Comparison of ENCODE assay signal across 19 cellular contexts in the genomic region with DNA sequence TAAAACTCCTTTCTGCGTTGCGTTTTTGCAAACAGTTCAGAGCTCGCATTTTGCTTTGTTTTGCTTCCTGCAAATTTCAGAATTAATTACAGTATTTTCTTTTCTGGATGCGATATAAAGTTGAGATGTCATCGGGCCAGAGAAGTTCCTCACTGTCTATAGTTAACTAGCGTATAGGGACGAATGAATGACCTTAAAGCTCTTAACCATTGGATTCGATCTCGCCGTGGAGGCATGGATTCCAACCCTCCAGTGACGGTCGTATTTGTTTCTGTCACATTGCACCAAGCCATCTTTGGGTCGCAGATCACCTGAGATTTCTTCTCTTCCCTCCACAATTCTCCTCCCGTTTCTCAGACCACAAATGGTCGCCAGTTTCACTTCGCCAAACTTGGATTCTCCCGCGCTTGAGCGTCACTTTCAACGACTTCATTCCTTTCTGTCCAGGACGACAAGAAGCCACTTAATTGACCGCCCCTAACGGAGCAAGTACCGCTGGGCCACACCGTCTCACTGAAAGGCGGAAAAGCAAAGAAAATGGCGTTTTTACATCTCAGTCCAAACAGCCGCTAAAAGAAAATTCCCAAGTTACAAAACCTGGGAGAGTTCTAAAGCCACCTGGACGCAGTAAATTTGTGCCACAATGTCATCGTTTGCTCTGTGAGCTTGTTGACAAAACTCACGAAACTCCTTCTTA.
DNase-seq lines count a peak whose midpoint lies in the region; ATAC-seq and TF ChIP-seq lines count a peak whose summit lies in the region.
"Had no signal": no experiment of that assay in that cellular context is flagged by ENCODE, and none has a peak within 500 bp of the region (broad histone marks: within the 10 kb centered on the region; RNA-seq: fewer than 3 reads in every experiment).

No MANE protein-coding gene starts in this region.

- peaks cover 87% of the 10 kb centered on the region for H3K27me3 Mint-ChIP-seq in stimulated activated naive CD8-positive, alpha-beta T cell treated with anti-CD3 and anti-CD28 coated beads, Interleukin-15, Interleukin-2, amounts not matched to agents 100 ng/mL and 50 ng/mL, for 24 hours
- H3K27me3 Mint-ChIP-seq in activated naive CD8-positive, alpha-beta T cell, result peaks cover 67% of the 10 kb centered on the region
- H3K27me3 Mint-ChIP-seq in progenitor cell of endocrine pancreas, result peaks cover 68% of the 10 kb centered on the region

- TF ChIP-seq CTCF in fibroblast of pulmonary artery (IDR thresholded peaks at IDR 0.05; ENCODE audit: low read length, missing control alignments), result no peak
- TF ChIP-seq CTCF in progenitor cell of endocrine pancreas (IDR thresholded peaks at IDR 0.05; ENCODE audit: unreplicated experiment), result no peak

- peaks cover 11% of the 10 kb centered on the region for H3K36me3 Mint-ChIP-seq in stimulated activated naive CD8-positive, alpha-beta T cell treated with anti-CD3 and anti-CD28 coated beads, Interleukin-15, Interleukin-2, amounts not matched to agents 100 ng/mL and 50 ng/mL, for 24 hours (ENCODE audit: low read depth)
- peaks cover 9% of the 10 kb centered on the region for H3K36me3 Mint-ChIP-seq in activated naive CD8-positive, alpha-beta T cell
- H3K36me3 Mint-ChIP-seq in progenitor cell of endocrine pancreas (ENCODE audit: insufficient read depth), result no peaks in the 10 kb centered on the region

- peak overlapping the region; percentile 9 for H3K27ac Mint-ChIP-seq in stimulated activated naive CD8-positive, alpha-beta T cell treated with anti-CD3 and anti-CD28 coated beads, Interleukin-15, Interleukin-2, amounts not matched to agents 100 ng/mL and 50 ng/mL, for 24 hours
- H3K27ac Mint-ChIP-seq in activated naive CD8-positive, alpha-beta T cell, result no peak overlapping the region
- no peak overlapping the region for H3K27ac Mint-ChIP-seq in progenitor cell of endocrine pancreas
- H3K27ac Mint-ChIP-seq: dendritic cell treated with granulocyte-macrophage colony-stimulating factor and Interleukin-4, amounts not matched to agents 40 ng/mL and 50 ng/mL, for 4 days; nephron had no signal

- H3K4me1 Mint-ChIP-seq in stimulated activated naive CD8-positive, alpha-beta T cell treated with anti-CD3 and anti-CD28 coated beads, Interleukin-15, Interleukin-2, amounts not matched to agents 100 ng/mL and 50 ng/mL, for 24 hours (ENCODE audit: low read depth), result peaks cover 9% of the 10 kb centered on the region
- peaks cover 6% of the 10 kb centered on the region for H3K4me1 Mint-ChIP-seq in activated naive CD8-positive, alpha-beta T cell (ENCODE audit: low read depth)
- peaks cover 1% of the 10 kb centered on the region for H3K4me1 Mint-ChIP-seq in progenitor cell of endocrine pancreas (ENCODE audit: low read depth)
- H3K4me1 Mint-ChIP-seq: nephron had no signal

- DNase-seq in stimulated activated naive CD8-positive, alpha-beta T cell treated with anti-CD3 and anti-CD28 coated beads, Interleukin-15, Interleukin-2, amounts not matched to agents 100 U/mL and 50 U/mL, for 24 hours, result no peak
- DNase-seq in fibroblast of pulmonary artery (ENCODE audit: low read depth) (no peak), progenitor cell of endocrine pancreas (ENCODE audit: low spot score, unreplicated experiment) (no peak), dedifferentiated amniotic fluid mesenchymal stem cell (ENCODE audit: extremely low spot score) (no peak)
- DNase-seq: activated effector memory CD4-positive, alpha-beta T cell treated with anti-CD3 and anti-CD28 coated beads, Interleukin-2, amount 50 U/mL, for 16 hours; CD4-positive, CD25-positive, alpha-beta regulatory T cell; GF-D8; left cardiac atrium; NCI-H146; SJCRH30; substantia nigra had no signal

- ATAC-seq in stimulated activated naive CD8-positive, alpha-beta T cell treated with anti-CD3 and anti-CD28 coated beads, Interleukin-15, Interleukin-2, amounts not matched to agents 100 U/mL and 50 U/mL, for 24 hours, result no peak
- no peak for ATAC-seq in GM21447 (IDR thresholded peaks at IDR 0.05; ENCODE audit: unreplicated experiment)
- no peak for ATAC-seq in HG03045 (IDR thresholded peaks at IDR 0.05; ENCODE audit: unreplicated experiment)
- ATAC-seq: activated CD4-positive, CD25-positive, alpha-beta regulatory T cell treated with anti-CD3 and anti-CD28 coated beads, Interleukin-2, amount 50 U/mL, for 24 hours; left cardiac atrium; sciatic nerve had no signal

- peaks cover 7% of the 10 kb centered on the region for H3K9me3 Mint-ChIP-seq in stimulated activated naive CD8-positive, alpha-beta T cell treated with anti-CD3 and anti-CD28 coated beads, Interleukin-15, Interleukin-2, amounts not matched to agents 100 ng/mL and 50 ng/mL, for 24 hours
- H3K9me3 Mint-ChIP-seq in activated naive CD8-positive, alpha-beta T cell (ENCODE audit: low read depth), result peaks cover 2% of the 10 kb centered on the region
- no peaks in the 10 kb centered on the region for H3K9me3 Mint-ChIP-seq in progenitor cell of endocrine pancreas (ENCODE audit: low read depth)
- H3K9me3 Mint-ChIP-seq: dendritic cell treated with granulocyte-macrophage colony-stimulating factor and Interleukin-4, amounts not matched to agents 40 ng/mL and 50 ng/mL, for 4 days had no signal

- H3K4me3 ChIP-seq in fibroblast of pulmonary artery (replicated peaks; ENCODE audit: low read depth, low read length), result peak overlapping the region; percentile 36
- H3K4me3 ChIP-seq: SJCRH30 had no signal

- peak overlapping the region; percentile 50 for H3K4me3 Mint-ChIP-seq in stimulated activated naive CD8-positive, alpha-beta T cell treated with anti-CD3 and anti-CD28 coated beads, Interleukin-15, Interleukin-2, amounts not matched to agents 100 ng/mL and 50 ng/mL, for 24 hours
- H3K4me3 Mint-ChIP-seq in activated naive CD8-positive, alpha-beta T cell, result peak overlapping the region; percentile 33
- no peak overlapping the region for H3K4me3 Mint-ChIP-seq in progenitor cell of endocrine pancreas (ENCODE audit: low read depth)
- H3K4me3 Mint-ChIP-seq: dendritic cell treated with granulocyte-macrophage colony-stimulating factor and Interleukin-4, amounts not matched to agents 40 ng/mL and 50 ng/mL, for 4 days; nephron had no signal
